27 cellular contexts compared by ENCODE assay signal in genomic region chr15:98382139-98382538, GRCh38.
DNase-seq lines count a peak whose midpoint lies in the region; ATAC-seq, FAIRE-seq and TF ChIP-seq lines count a peak whose summit lies in the region.
"Had no signal": no experiment of that assay in that cellular context is flagged by ENCODE, and none has a peak within 500 bp of the region (broad histone marks: within the 10 kb centered on the region; RNA-seq: fewer than 3 reads in every experiment).

No MANE protein-coding gene starts in this region.

- no peak overlapping the region for H3K9ac ChIP-seq in HepG2 (ENCODE audit: insufficient read depth, low read depth, low read length)
- H3K9ac ChIP-seq: BLaER1 had no signal

- no peaks in the 10 kb centered on the region for H4K20me1 ChIP-seq in HepG2 (ENCODE audit: insufficient read depth, low read length)
- H4K20me1 ChIP-seq: BLaER1 had no signal

- DNase-seq in HepG2 (ENCODE audit: low spot score) = no peak
- DNase-seq in right lobe of liver = no peak
- peak; percentile 5 for DNase-seq in NAMALWA (ENCODE audit: low spot score)
- DNase-seq in ecto neural progenitor cell (ENCODE audit: low spot score) = peak; percentile 19
- DNase-seq in osteocyte (ENCODE audit: extremely low spot score, unreplicated experiment) = peak; percentile 17
- no peak for DNase-seq in CD8-positive, alpha-beta memory T cell
- no peak for DNase-seq in cerebellar cortex (ENCODE audit: low spot score)
- DNase-seq: activated CD4-positive, alpha-beta memory T cell treated with anti-CD3 and anti-CD28 coated beads for 36 hours; activated CD8-positive, alpha-beta memory T cell treated with anti-CD3 and anti-CD28 coated beads, Interleukin-2, amount 50 U/mL, for 4 hours; amygdala; effector CD8-positive, alpha-beta T cell; heart left ventricle; left colon; NCI-H1092 treated with DMSO at 0.1 percent for 48 hours; NCI-H1930; NCI-H226; NCI-H69; SIG-M5; stimulated activated CD4-positive, alpha-beta T cell treated with anti-CD3 and anti-CD28 coated beads, Interleukin-4, amount 100 ng/mL, for 4 hours; upper lobe of left lung had no signal

- H3K79me2 ChIP-seq in HepG2 (ENCODE audit: insufficient read depth, low read length) = no peaks in the 10 kb centered on the region

- 0% methylated on average over 4 of the region's 6 CpGs for WGBS in HepG2 (ENCODE audit: low lambda C conversion rate)
- 48% methylated on average over 3 of the region's 6 CpGs for WGBS in right lobe of liver (ENCODE audit: insufficient coverage, low coverage, low lambda C conversion rate, missing lambda C conversion rate)

- H3K36me3 Mint-ChIP-seq in osteocyte (ENCODE audit: unreplicated experiment) = no peaks in the 10 kb centered on the region
- H3K36me3 Mint-ChIP-seq in CD8-positive, alpha-beta memory T cell = no peaks in the 10 kb centered on the region
- H3K36me3 Mint-ChIP-seq: activated CD4-positive, alpha-beta memory T cell treated with anti-CD3 and anti-CD28 coated beads for 36 hours; activated naive CD4-positive, alpha-beta T cell treated with anti-CD3 and anti-CD28 coated beads, Interleukin-2, amount 50 U/mL, for 24 hours; stimulated activated memory B cell treated with anti-CD40 and anti-IgM and Interleukin-4, amounts not matched to agents 10 μg/mL and 1 μg/mL and 100 μg/mL, for 72 hours had no signal

- H3K27me3 ChIP-seq in HepG2 (ENCODE audit: control insufficient read depth in 1 of 2, insufficient read depth in 2 of 2, low read length in 2 of 2) (peaks cover 4 to 19% of the 10 kb centered on the region in 2 experiments; a peak in 3 of 5 replicates), right lobe of liver (no peaks in the 10 kb centered on the region)
- H3K27me3 ChIP-seq in CD8-positive, alpha-beta memory T cell (ENCODE audit: insufficient read depth, low read length, poor library complexity, severe bottlenecking) = no peaks in the 10 kb centered on the region
- H3K27me3 ChIP-seq: BLaER1, upper lobe of left lung had no signal

- H3K4me1 Mint-ChIP-seq in osteocyte (ENCODE audit: unreplicated experiment) = no peaks in the 10 kb centered on the region
- H3K4me1 Mint-ChIP-seq in CD8-positive, alpha-beta memory T cell = no peaks in the 10 kb centered on the region
- H3K4me1 Mint-ChIP-seq: activated naive CD4-positive, alpha-beta T cell treated with anti-CD3 and anti-CD28 coated beads, Interleukin-2, amount 50 U/mL, for 24 hours; stimulated activated memory B cell treated with anti-CD40 and anti-IgM and Interleukin-4, amounts not matched to agents 10 μg/mL and 1 μg/mL and 100 μg/mL, for 72 hours had no signal

- H3K4me2 ChIP-seq in HepG2 (ENCODE audit: low read depth, low read length) = no peak overlapping the region
- H3K4me2 ChIP-seq: BLaER1 had no signal

- ATAC-seq in HepG2 = no peak
- no peak for ATAC-seq in right lobe of liver
- ATAC-seq in HG03378 (IDR thresholded peaks at IDR 0.05; ENCODE audit: unreplicated experiment) = no peak
- ATAC-seq: GM12878; heart left ventricle; left colon; sciatic nerve; stimulated activated memory B cell treated with anti-CD40 and anti-IgM and Interleukin-4, amounts not matched to agents 10 μg/mL and 1 μg/mL and 100 μg/mL, for 72 hours had no signal

- no TSS peak for BruUV-seq in HepG2 (replicated peaks; lab: Mats Ljungman, UMichigan)

- TF ChIP-seq POLR2A in HepG2 (IDR thresholded peaks at IDR 0.05; ENCODE audit: insufficient read depth in 1 of 2, low read depth in 2 of 2, low read length in 2 of 2) = no peak
- no peak for TF ChIP-seq POLR2A in right lobe of liver (IDR thresholded peaks at IDR 0.05)

- TF ChIP-seq CTCF in HepG2 (CRISPR knock-in tag; IDR thresholded peaks at IDR 0.05) (peak; percentile 27), right lobe of liver (IDR thresholded peaks at IDR 0.05) (no peak), osteocyte (IDR thresholded peaks at IDR 0.05) (no peak)

- H3K4me3 ChIP-seq in HepG2 (replicated peaks in 1 of 3; ENCODE audit: insufficient read depth in 1 of 3, low read depth in 2 of 3, low read length in 3 of 3) (no peak overlapping the region), right lobe of liver (no peak overlapping the region)
- no peak overlapping the region for H3K4me3 ChIP-seq in CD8-positive, alpha-beta memory T cell (ENCODE audit: low read length)
- H3K4me3 ChIP-seq: BLaER1, GM12878, heart left ventricle, upper lobe of left lung had no signal

- in situ Hi-C loops in HepG2 (cut with HindIII; ENCODE audit: extremely low pct_ligation_motif_present, low pct_unique_long_range_greater_than_20kb) = no loop called here

- FAIRE-seq in HepG2 (lab: Jason Lieb, UNC) = no peak
- FAIRE-seq: GM12878 had no signal

- H2AFZ ChIP-seq in HepG2 (ENCODE audit: low read length) = no peak overlapping the region

- H3K4me3 Mint-ChIP-seq in osteocyte (ENCODE audit: unreplicated experiment) = no peak overlapping the region
- no peak overlapping the region for H3K4me3 Mint-ChIP-seq in CD8-positive, alpha-beta memory T cell
- H3K4me3 Mint-ChIP-seq: activated CD4-positive, alpha-beta memory T cell treated with anti-CD3 and anti-CD28 coated beads for 36 hours; activated naive CD4-positive, alpha-beta T cell treated with anti-CD3 and anti-CD28 coated beads, Interleukin-2, amount 50 U/mL, for 24 hours; activated T-helper 1 cell treated with anti-CD3 and anti-CD28 coated beads, Interleukin-12 subunit alpha, Interleukin-12 subunit beta, Interleukin-2, Interleukin-4 antibody, amounts not matched to agents 30 ng/mL and 10 ng/mL and 1 ng/mL, durations not matched to agents 14 hours and 24 hours and 36 hours; stimulated activated memory B cell treated with anti-CD40 and anti-IgM and Interleukin-4, amounts not matched to agents 10 μg/mL and 1 μg/mL and 100 μg/mL, for 72 hours had no signal

- CTCF ChIA-PET in HepG2 (lab: Yijun Ruan, JAX; ENCODE audit: low intra/inter-chr PET ratio, low total read pairs) = no interaction called here
- CTCF ChIA-PET in CD8-positive, alpha-beta memory T cell (lab: Charles Lee) = no interaction called here

- H3K9me3 Mint-ChIP-seq in osteocyte (ENCODE audit: unreplicated experiment) = peaks cover 10% of the 10 kb centered on the region
- H3K9me3 Mint-ChIP-seq in CD8-positive, alpha-beta memory T cell = peaks cover 0 to 28% (median 2%) of the 10 kb centered on the region in 5 donors
- H3K9me3 Mint-ChIP-seq: activated T-helper 1 cell treated with anti-CD3 and anti-CD28 coated beads, Interleukin-12 subunit alpha, Interleukin-12 subunit beta, Interleukin-2, Interleukin-4 antibody, amounts not matched to agents 30 ng/mL and 10 ng/mL and 1 ng/mL, durations not matched to agents 14 hours and 24 hours and 36 hours had no signal

- no peak overlapping the region for H3K27ac Mint-ChIP-seq in osteocyte (ENCODE audit: unreplicated experiment)
- no peak overlapping the region for H3K27ac Mint-ChIP-seq in CD8-positive, alpha-beta memory T cell
- H3K27ac Mint-ChIP-seq: activated CD4-positive, alpha-beta memory T cell treated with anti-CD3 and anti-CD28 coated beads for 36 hours; activated naive CD4-positive, alpha-beta T cell treated with anti-CD3 and anti-CD28 coated beads, Interleukin-2, amount 50 U/mL, for 24 hours; activated T-helper 1 cell treated with anti-CD3 and anti-CD28 coated beads, Interleukin-12 subunit alpha, Interleukin-12 subunit beta, Interleukin-2, Interleukin-4 antibody, amounts not matched to agents 30 ng/mL and 10 ng/mL and 1 ng/mL, durations not matched to agents 14 hours and 24 hours and 36 hours; stimulated activated memory B cell treated with anti-CD40 and anti-IgM and Interleukin-4, amounts not matched to agents 10 μg/mL and 1 μg/mL and 100 μg/mL, for 72 hours had no signal

- no peak for TF ChIP-seq RAD21 in HepG2 (CRISPR knock-in tag; IDR thresholded peaks at IDR 0.05)

- H3K4me1 ChIP-seq in HepG2 (ENCODE audit: insufficient read depth, low read length) (no peaks in the 10 kb centered on the region), right lobe of liver (no peaks in the 10 kb centered on the region)
- H3K4me1 ChIP-seq in CD8-positive, alpha-beta memory T cell (ENCODE audit: insufficient read depth, low read length) = no peaks in the 10 kb centered on the region
- H3K4me1 ChIP-seq: BLaER1, heart left ventricle, upper lobe of left lung had no signal

- H3K27ac ChIP-seq in HepG2 (ENCODE audit: extremely low read length, insufficient read depth, low read length) (no peak overlapping the region), right lobe of liver (no peak overlapping the region)
- no peak overlapping the region for H3K27ac ChIP-seq in CD8-positive, alpha-beta memory T cell (ENCODE audit: low read depth, low read length)
- H3K27ac ChIP-seq: BLaER1, heart left ventricle, upper lobe of left lung had no signal

- H3K36me3 ChIP-seq in HepG2 (replicated peaks in 1 of 2; ENCODE audit: control insufficient read depth in 1 of 2, insufficient read depth in 2 of 2, low read length in 2 of 2) (no peaks in the 10 kb centered on the region), right lobe of liver (no peaks in the 10 kb centered on the region)
- H3K36me3 ChIP-seq in CD8-positive, alpha-beta memory T cell (ENCODE audit: insufficient read depth, low read length) = no peaks in the 10 kb centered on the region
- H3K36me3 ChIP-seq: BLaER1, heart left ventricle, upper lobe of left lung had no signal

- POLR2A ChIA-PET in HepG2 (lab: Yijun Ruan, JAX) = no interaction called here
- POLR2A ChIA-PET in CD8-positive, alpha-beta memory T cell (lab: Charles Lee) = no interaction called here

- TF ChIP-seq EP300 in HepG2 (IDR thresholded peaks at IDR 0.05; ENCODE audit: low read depth in 2 of 2, low read length in 2 of 2) = no peak
- TF ChIP-seq EP300 in HepG2 (CRISPR knock-in tag; IDR thresholded peaks at IDR 0.05; ENCODE audit: borderline replicate concordance) = no peak

- H3K9me3 ChIP-seq in HepG2 (ENCODE audit: low read length) (peaks cover 11% of the 10 kb centered on the region; the same call in 1 of the 2 replicates), right lobe of liver (no peaks in the 10 kb centered on the region)
- H3K9me3 ChIP-seq in CD8-positive, alpha-beta memory T cell (ENCODE audit: low read length) = no peaks in the 10 kb centered on the region

- H3K27me3 Mint-ChIP-seq in osteocyte (ENCODE audit: unreplicated experiment) = peaks cover 18% of the 10 kb centered on the region
- peaks cover 0 to 8% of the 10 kb centered on the region in 2 donors for H3K27me3 Mint-ChIP-seq in CD8-positive, alpha-beta memory T cell
- H3K27me3 Mint-ChIP-seq: stimulated activated memory B cell treated with anti-CD40 and anti-IgM and Interleukin-4, amounts not matched to agents 10 μg/mL and 1 μg/mL and 100 μg/mL, for 72 hours had no signal

- intact Hi-C loops in HepG2 (cut with micrococcal nuclease; ENCODE audit: unreplicated experiment) (loop anchor here (1.0 kb wide), 1 partner anchor 71 kb away; no protein-coding TSS in a partner anchor), right lobe of liver (cut with DNase I) (no loop called here)

Comparison
In these comparisons a context has a peak if more than half of its experiments do, and no peak if none do; other contexts are left out.
1. DNase-seq: peak in NAMALWA (single experiment), ecto neural progenitor cell (single experiment) and osteocyte (single experiment); none in HepG2 (single experiment), right lobe of liver (0 of 3), CD8-positive, alpha-beta memory T cell (0 of 5) and cerebellar cortex (single experiment).